ENCODE assay signal across 26 cellular contexts in genomic region chr2:218169757-218170546, GRCh38. TPM values are rescaled to one million over a fixed set of nuclear protein-coding genes. Genes with fewer than 3 reads are reported as not detected.
DNase-seq lines count a peak whose midpoint lies in the region; ATAC-seq and TF ChIP-seq lines count a peak whose summit lies in the region.
"Had no signal": no experiment of that assay in that cellular context is flagged by ENCODE, and none has a peak within 500 bp of the region (broad histone marks: within the 10 kb centered on the region; RNA-seq: fewer than 3 reads in every experiment).

No MANE protein-coding gene starts in this region.

- H2BK5ac ChIP-seq in trophoblast cell (ENCODE audit: low read depth, low read length, poor library complexity): no peak overlapping the region

- TF ChIP-seq CTCF in Caco-2 (IDR thresholded peaks at IDR 0.05; ENCODE audit: insufficient read depth in 1 of 2, low read depth in 1 of 2, low read length in 1 of 2, severe bottlenecking in 1 of 2, unreplicated experiment in 1 of 2): no peak

- no peak overlapping the region for H2AK5ac ChIP-seq in trophoblast cell (ENCODE audit: low read length)

- no peaks in the 10 kb centered on the region for H3K79me2 ChIP-seq in trophoblast cell (ENCODE audit: control insufficient read depth, insufficient read depth, low read length, poor library complexity)

- H4K91ac ChIP-seq in trophoblast cell (ENCODE audit: low read depth, low read length): peak overlapping the region; percentile 45

- no peaks in the 10 kb centered on the region for H3K27me3 Mint-ChIP-seq in Caco-2 (ENCODE audit: insufficient read depth, unreplicated experiment)
- H3K27me3 Mint-ChIP-seq in activated T-helper 17 cell treated with anti-CD3 and anti-CD28 coated beads, Interleukin-2, amount 50 U/mL, for 72 hours: peaks cover 5% of the 10 kb centered on the region

- no peaks in the 10 kb centered on the region for H3K27me3 ChIP-seq in Caco-2 (replicated peaks; ENCODE audit: control insufficient read depth, insufficient read depth, low read length)
- no peaks in the 10 kb centered on the region for H3K27me3 ChIP-seq in trophoblast cell (ENCODE audit: insufficient read depth, low read length)

- H3K27ac ChIP-seq in trophoblast cell (ENCODE audit: low read depth, low read length): peak overlapping the region; percentile 28
- H3K27ac ChIP-seq: PC-9, SJSA1 had no signal

- H3K4me2 ChIP-seq in trophoblast cell (ENCODE audit: low read length): no peak overlapping the region
- H3K4me2 ChIP-seq: PC-9 had no signal

- H4K8ac ChIP-seq in trophoblast cell (ENCODE audit: low read depth, low read length): no peak overlapping the region

- no peak overlapping the region for H4K12ac ChIP-seq in trophoblast cell (ENCODE audit: low read depth, low read length)

- BruUV-seq in Caco-2 (replicated peaks; lab: Mats Ljungman, UMichigan): no TSS peak

- POLR2A ChIA-PET in Caco-2 (lab: Charles Lee): no interaction called here

- no peak overlapping the region for H3K18ac ChIP-seq in trophoblast cell (ENCODE audit: low read length)

- H2BK120ac ChIP-seq in trophoblast cell (ENCODE audit: insufficient read depth, low read length, poor library complexity): no peak overlapping the region

- H2BK12ac ChIP-seq in trophoblast cell (ENCODE audit: low read length): no peak overlapping the region

- intact Hi-C loops in Caco-2 (cut with micrococcal nuclease; ENCODE audit: unreplicated experiment): no loop called here

- H2AFZ ChIP-seq in trophoblast cell (ENCODE audit: insufficient read depth, low read length, poor library complexity): peak overlapping the region; percentile 8
- H2AFZ ChIP-seq: PC-9 had no signal

- H3K23ac ChIP-seq in trophoblast cell (ENCODE audit: low read length): no peak overlapping the region

- H3K36me3 ChIP-seq in Caco-2 (ENCODE audit: control insufficient read depth, insufficient read depth, low read length) (no peaks in the 10 kb centered on the region), trophoblast cell (ENCODE audit: control insufficient read depth in 1 of 2, insufficient read depth in 2 of 2, low read length in 2 of 2) (no peaks in the 10 kb centered on the region)
- H3K36me3 ChIP-seq: SJSA1 had no signal

- H3K9ac ChIP-seq in trophoblast cell (ENCODE audit: low read length): no peak overlapping the region

- peak overlapping the region; percentile 25 for H3K4me3 Mint-ChIP-seq in Caco-2 (ENCODE audit: unreplicated experiment)
- no peak overlapping the region for H3K4me3 Mint-ChIP-seq in activated T-helper 17 cell treated with anti-CD3 and anti-CD28 coated beads, Interleukin-2, amount 50 U/mL, for 72 hours
- H3K4me3 Mint-ChIP-seq: CD14-positive monocyte had no signal

- no peaks in the 10 kb centered on the region for H3K36me3 Mint-ChIP-seq in Caco-2 (ENCODE audit: insufficient read depth, unreplicated experiment)
- no peaks in the 10 kb centered on the region for H3K36me3 Mint-ChIP-seq in activated T-helper 17 cell treated with anti-CD3 and anti-CD28 coated beads, Interleukin-2, amount 50 U/mL, for 72 hours (ENCODE audit: low read depth)

- no peaks in the 10 kb centered on the region for H3K79me1 ChIP-seq in trophoblast cell (ENCODE audit: low read length)

- peaks cover 19% of the 10 kb centered on the region for H3K4me1 Mint-ChIP-seq in Caco-2 (ENCODE audit: low read depth, unreplicated experiment)
- peaks cover 9% of the 10 kb centered on the region for H3K4me1 Mint-ChIP-seq in activated T-helper 17 cell treated with anti-CD3 and anti-CD28 coated beads, Interleukin-2, amount 50 U/mL, for 72 hours

- peak overlapping the region; percentile 69 for H3K27ac Mint-ChIP-seq in Caco-2 (ENCODE audit: unreplicated experiment)
- no peak overlapping the region for H3K27ac Mint-ChIP-seq in activated T-helper 17 cell treated with anti-CD3 and anti-CD28 coated beads, Interleukin-2, amount 50 U/mL, for 72 hours

- WGBS in trophoblast cell (ENCODE audit: extremely low coverage, insufficient coverage, insufficient read length): no CpG with 5 or more reads among the region's 5 CpGs

- H3K9me3 ChIP-seq in Caco-2 (no peaks in the 10 kb centered on the region), trophoblast cell (ENCODE audit: insufficient read depth, low read depth, low read length) (no peaks in the 10 kb centered on the region)
- H3K9me3 ChIP-seq: SJSA1 had no signal

- H3K14ac ChIP-seq in trophoblast cell (ENCODE audit: low read length): no peak overlapping the region

- no peak overlapping the region for H3K4ac ChIP-seq in trophoblast cell (ENCODE audit: low read depth, low read length)

- no peak for ATAC-seq in GM21360 (IDR thresholded peaks at IDR 0.05; ENCODE audit: unreplicated experiment)
- no peak for ATAC-seq in activated T-helper 17 cell treated with anti-CD3 and anti-CD28 coated beads, Interleukin-2, amount 50 U/mL, for 72 hours (replicated peaks)

- DNase-seq in Caco-2 (peak; percentile 78 to 81), LHCN-M2 (ENCODE audit: low read depth) (peak; percentile 9), foreskin melanocyte (peak; percentile 27), trophoblast cell (peak; percentile 88 to 97), NCI-H510A (lab: John Stamatoyannopoulos, UW) (no peak), NCI-H524 treated with DMSO at 0.1 percent for 48 hours (lab: John Stamatoyannopoulos, UW) (no peak)
- DNase-seq: activated CD4-positive, alpha-beta T cell treated with anti-CD3 and anti-CD28 coated beads for 1 hour; activated T-cell treated with anti-CD3 and anti-CD28 coated beads, Interleukin-2, amount 50 U/mL, for 1 hour; amygdala; cortex of kidney; DMS153; NCI-H1092 treated with DMSO at 0.1 percent for 48 hours; NCI-H2029 treated with DMSO at 0.1 percent for 48 hours; NCI-H345; occipital lobe; PC-9; right cardiac atrium; substantia nigra had no signal

- CTCF ChIA-PET in Caco-2 (lab: Charles Lee): no interaction called here

- H3K4me1 ChIP-seq in Caco-2: peaks cover 15% of the 10 kb centered on the region
- peaks cover 2 to 3% of the 10 kb centered on the region in 2 experiments for H3K4me1 ChIP-seq in trophoblast cell (ENCODE audit: control insufficient read depth in 1 of 2, insufficient read depth in 2 of 2, low read length in 2 of 2)
- H3K4me1 ChIP-seq: SJSA1 had no signal

- H3K4me3 ChIP-seq in Caco-2 (ENCODE audit: low read depth, low read length) (no peak overlapping the region), trophoblast cell (ENCODE audit: low read depth, low read length) (no peak overlapping the region)
- H3K4me3 ChIP-seq: GM12878, PC-9, SJSA1 had no signal

- no peaks in the 10 kb centered on the region for H3K9me3 Mint-ChIP-seq in Caco-2 (ENCODE audit: unreplicated experiment)
- H3K9me3 Mint-ChIP-seq in activated T-helper 17 cell treated with anti-CD3 and anti-CD28 coated beads, Interleukin-2, amount 50 U/mL, for 72 hours: no peaks in the 10 kb centered on the region
- H3K9me3 Mint-ChIP-seq: CD14-positive monocyte had no signal

RNA-seq across cellular contexts. Expression of gene CXCR1, which starts 3.2 kb away (rescaled TPM):
- total RNA-seq in Caco-2 (2022) (not detected in 2 replicates), LHCN-M2 (2014; rRNA removed) (not detected in 2 replicates)
- not detected for polyA plus RNA-seq in LHCN-M2 (2012)
- polyA plus RNA-seq in trophoblast cell (2013): not detected in 2 replicates
- not detected for total RNA-seq in activated T-helper 17 cell treated with anti-CD3 and anti-CD28 coated beads, Interleukin-2, amount 50 U/mL, for 72 hours
- total RNA-seq: GM12878, lung microvascular endothelial cell, myocyte, occipital lobe, PC-9, SJSA1 had no signal
- polyA plus RNA-seq: AG04450, GM12878 had no signal

RNA-seq across cellular contexts. Expression of gene CXCR2, which starts 44.1 kb away (rescaled TPM):
- not detected in 2 replicates for total RNA-seq in Caco-2 (2022)
- not detected in 2 replicates for total RNA-seq in LHCN-M2 (2014; rRNA removed)
- not detected for polyA plus RNA-seq in LHCN-M2 (2012)
- 0.18 and 0.24 TPM in 2 replicates for polyA plus RNA-seq in trophoblast cell (2013)
- total RNA-seq in activated T-helper 17 cell treated with anti-CD3 and anti-CD28 coated beads, Interleukin-2, amount 50 U/mL, for 72 hours: under 1 TPM in 1 of 2 donors, not detected in 1; 0.48 TPM
- total RNA-seq: lung microvascular endothelial cell, myocyte, PC-9, SJSA1 had no signal
- polyA plus RNA-seq: AG04450 had no signal

RNA-seq across cellular contexts. Expression of gene ARPC2, which starts 47.0 kb away (rescaled TPM):
- total RNA-seq in Caco-2 (2022) (284 and 290 TPM in 2 replicates), LHCN-M2 (2014; rRNA removed) (499 and 526 TPM in 2 replicates)
- 486 TPM for polyA plus RNA-seq in LHCN-M2 (2012)
- polyA plus RNA-seq in trophoblast cell (2013): 573 and 598 TPM in 2 replicates
- 100 to 1,000 TPM; 679 to 681 TPM for total RNA-seq in activated T-helper 17 cell treated with anti-CD3 and anti-CD28 coated beads, Interleukin-2, amount 50 U/mL, for 72 hours

Comparison
In these comparisons a context has a peak if more than half of its experiments do, and no peak if none do; other contexts are left out.
1. DNase-seq: peak in Caco-2 (2 of 2), LHCN-M2 (single experiment), foreskin melanocyte (single experiment) and trophoblast cell (2 of 2); none in NCI-H510A (single experiment) and NCI-H524 treated with DMSO at 0.1 percent for 48 hours (single experiment).